ENCODE assay signal across 11 cellular contexts in genomic region chr21:42040411-42041180, GRCh38. TPM values are rescaled to one million over a fixed set of nuclear protein-coding genes. Genes with fewer than 3 reads are reported as not detected.
DNase-seq lines count a peak whose midpoint lies in the region; ATAC-seq and TF ChIP-seq lines count a peak whose summit lies in the region.
"Had no signal": no experiment of that assay in that cellular context is flagged by ENCODE, and none has a peak within 500 bp of the region (broad histone marks: within the 10 kb centered on the region; RNA-seq: fewer than 3 reads in every experiment).

No MANE protein-coding gene starts in this region.

- H2BK120ac ChIP-seq in mesenchymal stem cell (ENCODE audit: low read depth, low read length): peak overlapping the region; percentile 94

- no peak overlapping the region for H3K27ac Mint-ChIP-seq in activated T-helper 2 cell treated with anti-CD3 and anti-CD28 coated beads, Interferon-gamma antibody, Interleukin-2, Interleukin-4, amounts not matched to agents 10 μg/mL and 5 μg/mL and 100 μg/mL, durations not matched to agents 14 hours and 24 hours and 36 hours
- H3K27ac Mint-ChIP-seq in naive thymus-derived CD4-positive, alpha-beta T cell: peak overlapping the region in 3 of 9 donors; percentile 36 to 49 (median 36)
- H3K27ac Mint-ChIP-seq: CD14-positive monocyte had no signal

- POLR2A ChIA-PET in naive thymus-derived CD4-positive, alpha-beta T cell (lab: Charles Lee): interaction anchor here (0.6 kb wide), 1 partner anchor 254 kb away, joined by 4 read pairs; no protein-coding TSS in a partner anchor

- H3K4me2 ChIP-seq in mesenchymal stem cell (ENCODE audit: low read length, poor library complexity, severe bottlenecking): no peak overlapping the region

- intact Hi-C loops in activated T-helper 2 cell treated with anti-CD3 and anti-CD28 coated beads, Interferon-gamma antibody, Interleukin-2, Interleukin-4, amounts not matched to agents 10 μg/mL and 5 μg/mL and 100 μg/mL, durations not matched to agents 14 hours and 24 hours and 36 hours (cut with micrococcal nuclease): no loop called here
- intact Hi-C loops in naive thymus-derived CD4-positive, alpha-beta T cell (cut with micrococcal nuclease): no loop called here

- H3K9me3 ChIP-seq in mesenchymal stem cell (ENCODE audit: control insufficient read depth, low read length): no peaks in the 10 kb centered on the region
- no peaks in the 10 kb centered on the region for H3K9me3 ChIP-seq in naive thymus-derived CD4-positive, alpha-beta T cell (ENCODE audit: control insufficient read depth in 2 of 3, low read length in 3 of 3)

- H3K36me3 ChIP-seq in mesenchymal stem cell (ENCODE audit: control insufficient read depth in 1 of 2, insufficient read depth in 2 of 2, low read depth in 1 of 2, low read length in 2 of 2): no peaks in the 10 kb centered on the region
- no peaks in the 10 kb centered on the region for H3K36me3 ChIP-seq in naive thymus-derived CD4-positive, alpha-beta T cell (ENCODE audit: control insufficient read depth in 2 of 3, insufficient read depth in 3 of 3, low read length in 3 of 3)

- peaks cover 0 to 11% of the 10 kb centered on the region in 2 experiments for H3K27me3 ChIP-seq in mesenchymal stem cell (ENCODE audit: control insufficient read depth in 1 of 2, insufficient read depth in 1 of 2, low read length in 2 of 2)
- no peaks in the 10 kb centered on the region for H3K27me3 ChIP-seq in naive thymus-derived CD4-positive, alpha-beta T cell (ENCODE audit: control insufficient read depth in 2 of 2, insufficient read depth in 2 of 2, low read length in 2 of 2)

- no peaks in the 10 kb centered on the region for H3K79me1 ChIP-seq in mesenchymal stem cell (replicated peaks; ENCODE audit: low read length, poor library complexity, severe bottlenecking)

- H3K4ac ChIP-seq in mesenchymal stem cell (ENCODE audit: low read depth in 1 of 2, low read length in 2 of 2): peak overlapping the region; percentile 78 to 98

- peak overlapping the region; percentile 48 for H2BK5ac ChIP-seq in mesenchymal stem cell (ENCODE audit: low read depth, low read length, poor library complexity, severe bottlenecking)

- H4K91ac ChIP-seq in mesenchymal stem cell (ENCODE audit: low read length): peak overlapping the region; percentile 98

- peak overlapping the region; percentile 93 for H4K8ac ChIP-seq in mesenchymal stem cell (ENCODE audit: low read length)

- peak overlapping the region; percentile 88 for H3K27ac ChIP-seq in mesenchymal stem cell (ENCODE audit: low read length, poor library complexity, severe bottlenecking)
- H3K27ac ChIP-seq in naive thymus-derived CD4-positive, alpha-beta T cell (ENCODE audit: low read depth, low read length): no peak overlapping the region

- H3K23ac ChIP-seq in mesenchymal stem cell (ENCODE audit: low read length in 2 of 2): peak overlapping the region in 1 of 2 experiments; percentile 2

- H3K4me3 ChIP-seq in cardiac fibroblast (replicated peaks in 1 of 2; ENCODE audit: low read depth in 2 of 2, low read length in 2 of 2): no peak overlapping the region
- peak overlapping the region in 1 of 2 experiments; percentile 51 for H3K4me3 ChIP-seq in mesenchymal stem cell (ENCODE audit: insufficient read depth in 1 of 2, low read depth in 1 of 2, low read length in 2 of 2)
- H3K4me3 ChIP-seq in naive thymus-derived CD4-positive, alpha-beta T cell (ENCODE audit: low read length): no peak overlapping the region

- peak; percentile 99 for DNase-seq in A172 (ENCODE audit: low spot score)
- peak; percentile 95 to 100 for DNase-seq in cardiac fibroblast (ENCODE audit: low read depth in 2 of 2)
- DNase-seq in mesenchymal stem cell: peak; percentile 100
- DNase-seq in activated T-helper 2 cell treated with anti-CD3 and anti-CD28 coated beads, Interferon-gamma antibody, Interleukin-2, Interleukin-4, amounts not matched to agents 10 μg/mL and 5 μg/mL and 100 μg/mL, durations not matched to agents 14 hours and 24 hours and 36 hours (ENCODE audit: low spot score): no peak
- DNase-seq in stimulated activated naive CD4-positive, alpha-beta T cell treated with Interleukin-2 at 50 U/mL for 16 hours (lab: John Stamatoyannopoulos, UW): no peak
- DNase-seq in naive thymus-derived CD4-positive, alpha-beta T cell: no peak
- DNase-seq: NCI-H1092 had no signal

- H3K27me3 Mint-ChIP-seq in activated T-helper 2 cell treated with anti-CD3 and anti-CD28 coated beads, Interferon-gamma antibody, Interleukin-2, Interleukin-4, amounts not matched to agents 10 μg/mL and 5 μg/mL and 100 μg/mL, durations not matched to agents 14 hours and 24 hours and 36 hours (ENCODE audit: low read depth): no peaks in the 10 kb centered on the region
- no peaks in the 10 kb centered on the region for H3K27me3 Mint-ChIP-seq in naive thymus-derived CD4-positive, alpha-beta T cell

- peak overlapping the region; percentile 88 to 98 for H3K18ac ChIP-seq in mesenchymal stem cell (ENCODE audit: low read depth in 1 of 2, low read length in 2 of 2)

- H3K9ac ChIP-seq in mesenchymal stem cell (ENCODE audit: low read length): peak overlapping the region; percentile 85

- no peak overlapping the region for H3K4me3 Mint-ChIP-seq in activated T-helper 2 cell treated with anti-CD3 and anti-CD28 coated beads, Interferon-gamma antibody, Interleukin-2, Interleukin-4, amounts not matched to agents 10 μg/mL and 5 μg/mL and 100 μg/mL, durations not matched to agents 14 hours and 24 hours and 36 hours (ENCODE audit: low read depth)
- H3K4me3 Mint-ChIP-seq in naive thymus-derived CD4-positive, alpha-beta T cell: no peak overlapping the region
- H3K4me3 Mint-ChIP-seq: CD14-positive monocyte had no signal

- H3K36me3 Mint-ChIP-seq in activated T-helper 2 cell treated with anti-CD3 and anti-CD28 coated beads, Interferon-gamma antibody, Interleukin-2, Interleukin-4, amounts not matched to agents 10 μg/mL and 5 μg/mL and 100 μg/mL, durations not matched to agents 14 hours and 24 hours and 36 hours (ENCODE audit: low read depth): no peaks in the 10 kb centered on the region
- peaks cover 0 to 3% (median 0%) of the 10 kb centered on the region in 5 donors for H3K36me3 Mint-ChIP-seq in naive thymus-derived CD4-positive, alpha-beta T cell
- H3K36me3 Mint-ChIP-seq: CD14-positive monocyte had no signal

- peaks cover 29% of the 10 kb centered on the region for H3K4me1 ChIP-seq in mesenchymal stem cell (ENCODE audit: control insufficient read depth, insufficient read depth, low read depth, low read length)
- H3K4me1 ChIP-seq in naive thymus-derived CD4-positive, alpha-beta T cell (ENCODE audit: control insufficient read depth in 2 of 2, insufficient read depth in 2 of 2, low read length in 2 of 2): no peaks in the 10 kb centered on the region

- peak overlapping the region; percentile 99 to 100 for H2BK12ac ChIP-seq in mesenchymal stem cell (ENCODE audit: low read length in 2 of 2)

- H3K14ac ChIP-seq in mesenchymal stem cell (ENCODE audit: low read length in 2 of 2): peak overlapping the region in 1 of 2 experiments; percentile 84

- ATAC-seq in naive thymus-derived CD4-positive, alpha-beta T cell: no peak
- no peak for ATAC-seq in HG02852 (IDR thresholded peaks at IDR 0.05; ENCODE audit: unreplicated experiment)
- ATAC-seq: activated CD4-positive, CD25-positive, alpha-beta regulatory T cell treated with anti-CD3 and anti-CD28 coated beads, Interleukin-2, amount 50 U/mL, for 24 hours had no signal

- H3K4me1 Mint-ChIP-seq in activated T-helper 2 cell treated with anti-CD3 and anti-CD28 coated beads, Interferon-gamma antibody, Interleukin-2, Interleukin-4, amounts not matched to agents 10 μg/mL and 5 μg/mL and 100 μg/mL, durations not matched to agents 14 hours and 24 hours and 36 hours (ENCODE audit: low read depth): no peaks in the 10 kb centered on the region
- peaks cover 0 to 16% (median 11%) of the 10 kb centered on the region in 7 donors for H3K4me1 Mint-ChIP-seq in naive thymus-derived CD4-positive, alpha-beta T cell
- H3K4me1 Mint-ChIP-seq: CD14-positive monocyte had no signal

- no peak for TF ChIP-seq CTCF in cardiac fibroblast (IDR thresholded peaks at IDR 0.05; ENCODE audit: low read depth, low read length)

- TF ChIP-seq RAD21 in Ishikawa (IDR thresholded peaks at IDR 0.05; ENCODE audit: low read depth): no peak

- no peak for TF ChIP-seq EP300 in Ishikawa (IDR thresholded peaks at IDR 0.05; ENCODE audit: borderline replicate concordance)

- peak overlapping the region; percentile 90 for H2AK5ac ChIP-seq in mesenchymal stem cell (ENCODE audit: low read length, severe bottlenecking)

- WGBS in mesenchymal stem cell: 20% methylated on average over 18 of the region's 18 CpGs

- peak overlapping the region; percentile 44 for H2AFZ ChIP-seq in mesenchymal stem cell (ENCODE audit: low read depth, low read length)

- CTCF ChIA-PET in naive thymus-derived CD4-positive, alpha-beta T cell (lab: Charles Lee): no interaction called here

- no peaks in the 10 kb centered on the region for H3K9me3 Mint-ChIP-seq in activated T-helper 2 cell treated with anti-CD3 and anti-CD28 coated beads, Interferon-gamma antibody, Interleukin-2, Interleukin-4, amounts not matched to agents 10 μg/mL and 5 μg/mL and 100 μg/mL, durations not matched to agents 14 hours and 24 hours and 36 hours
- H3K9me3 Mint-ChIP-seq in naive thymus-derived CD4-positive, alpha-beta T cell: peaks cover 0 to 3% (median 0%) of the 10 kb centered on the region in 11 donors
- H3K9me3 Mint-ChIP-seq: CD14-positive monocyte had no signal

- H2BK15ac ChIP-seq in mesenchymal stem cell (ENCODE audit: low read depth, poor library complexity, severe bottlenecking): peak overlapping the region; percentile 89

TF ChIP-seq in Ishikawa, 13 proteins besides CTCF, POLR2A, EP300 and RAD21 (continues in another document):
- TF ChIP-seq CEBPB (IDR thresholded peaks at IDR 0.05): peak; percentile 75; the same call in 1 of the 2 replicates

RNA-seq across cellular contexts. Expression of gene ZBTB21, which starts 30.4 kb away (rescaled TPM):
- total RNA-seq in A172 (2014; rRNA removed; shearing (Covaris generic)): 13.6 and 15.2 TPM in 2 replicates
- polyA plus RNA-seq in mesenchymal stem cell (2013, experiment 1 of 2): 9.7 TPM
- polyA plus RNA-seq in mesenchymal stem cell (2013, experiment 2 of 2): 9.5 TPM
- total RNA-seq in activated T-helper 2 cell treated with anti-CD3 and anti-CD28 coated beads, Interferon-gamma antibody, Interleukin-2, Interleukin-4, amounts not matched to agents 10 μg/mL and 5 μg/mL and 100 μg/mL, durations not matched to agents 14 hours and 24 hours and 36 hours: 24.5 and 25.7 TPM in 2 replicates
- 100 to 1,000 TPM in 2 of 5 experiments, 10 to 100 TPM in 3; 16.8 to 137 (median 25.2) TPM for total RNA-seq in naive thymus-derived CD4-positive, alpha-beta T cell
- 1 to 10 TPM; 4.3 to 9.7 TPM for polyA plus RNA-seq in naive thymus-derived CD4-positive, alpha-beta T cell

RNA-seq across cellular contexts. Expression of gene UMODL1, which starts 30.5 kb away (rescaled TPM):
- not detected in 2 replicates for total RNA-seq in A172 (2014; rRNA removed; shearing (Covaris generic))
- 0.07 TPM for polyA plus RNA-seq in mesenchymal stem cell (2013, experiment 1 of 2)
- 0.07 TPM for polyA plus RNA-seq in mesenchymal stem cell (2013, experiment 2 of 2)
- not detected in 2 replicates for total RNA-seq in activated T-helper 2 cell treated with anti-CD3 and anti-CD28 coated beads, Interferon-gamma antibody, Interleukin-2, Interleukin-4, amounts not matched to agents 10 μg/mL and 5 μg/mL and 100 μg/mL, durations not matched to agents 14 hours and 24 hours and 36 hours
- 1 to 10 TPM in 2 of 5 experiments, under 1 TPM in 2, not detected in 1; 0.34 to 1.7 (median 1.1) TPM for total RNA-seq in naive thymus-derived CD4-positive, alpha-beta T cell
- polyA plus RNA-seq in naive thymus-derived CD4-positive, alpha-beta T cell: under 1 TPM; 0.11 to 0.14 TPM
- polyA plus RNA-seq: CD14-positive monocyte had no signal

Comparison
In these comparisons a context has a peak if more than half of its experiments do, and no peak if none do; other contexts are left out.
1. DNase-seq: peak in A172 (single experiment), cardiac fibroblast (2 of 2) and mesenchymal stem cell (single experiment); none in activated T-helper 2 cell treated with anti-CD3 and anti-CD28 coated beads, Interferon-gamma antibody, Interleukin-2, Interleukin-4, amounts not matched to agents 10 μg/mL and 5 μg/mL and 100 μg/mL, durations not matched to agents 14 hours and 24 hours and 36 hours (single experiment), stimulated activated naive CD4-positive, alpha-beta T cell treated with Interleukin-2 at 50 U/mL for 16 hours (single experiment) and naive thymus-derived CD4-positive, alpha-beta T cell (0 of 9).